ENCODE assay signal across 8 cellular contexts in the genomic region with DNA sequence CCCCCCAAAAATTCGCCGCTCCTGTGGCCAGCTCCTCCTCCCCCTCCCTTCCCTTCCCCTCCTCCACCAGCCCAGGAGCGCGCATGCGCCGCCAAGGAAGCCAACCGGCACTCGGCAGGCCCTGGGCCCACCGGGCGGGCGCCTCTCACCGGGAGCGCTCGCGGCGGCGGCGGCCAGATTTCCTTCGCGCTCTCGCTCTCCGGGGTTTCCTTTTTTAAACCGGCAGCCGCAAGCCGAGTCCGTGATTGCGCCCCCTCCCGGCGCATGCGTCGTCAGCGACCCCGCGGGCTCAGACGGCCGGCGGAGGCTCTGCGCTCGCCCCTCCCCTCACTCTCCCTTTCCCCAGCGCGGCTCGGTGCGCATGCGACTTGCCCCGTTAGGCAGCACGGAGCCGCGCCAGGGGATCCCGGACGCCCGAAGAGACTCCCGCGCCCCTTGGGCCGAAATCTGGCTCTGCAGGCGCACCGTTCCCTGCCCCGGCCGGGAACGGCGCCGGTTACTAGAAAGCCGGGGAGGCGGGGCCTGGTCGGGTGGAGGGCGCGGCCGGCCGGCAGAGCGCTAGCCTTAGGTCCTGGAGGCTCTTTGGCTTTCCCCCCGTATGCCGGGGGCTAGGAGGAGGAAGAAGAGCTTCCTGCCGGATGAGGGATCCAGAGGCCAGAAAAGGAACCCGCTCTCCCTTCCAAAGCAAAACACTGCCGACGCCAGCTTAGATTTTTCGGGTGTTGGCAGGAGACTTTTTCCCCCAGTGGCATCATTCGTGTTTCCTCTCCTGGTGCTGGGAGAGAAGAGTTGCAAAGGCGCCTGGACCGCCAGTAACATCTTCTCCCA. TPM values are rescaled to one million over a fixed set of nuclear protein-coding genes. Genes with fewer than 3 reads are reported as not detected.
DNase-seq lines count a peak whose midpoint lies in the region; TF ChIP-seq lines count a peak whose summit lies in the region.

TSS of gene CLOCK (minus strand) at position 277 of the 828 bp plus-strand sequence. CDS start 64,124 bp downstream, outside the sequence.

- 1 to 3% methylated on average over 40 to 79 of the region's 79 CpGs for WGBS in GM23248 (ENCODE audit: low coverage in 1 of 2, low lambda C conversion rate in 2 of 2, missing lambda C conversion rate in 2 of 2), 2 experiments

- H3K79me2 ChIP-seq in GM23248 (ENCODE audit: insufficient read depth): peaks cover 42% of the 10 kb centered on the region

- H3K4me1 ChIP-seq in GM23248 (ENCODE audit: insufficient read depth): peaks cover 47% of the 10 kb centered on the region

- H3K27ac ChIP-seq in GM23248: peak within 1 kb of the TSS; percentile 89

- peak within 1 kb of the TSS; percentile 91 to 99 (median 98) for H3K4me3 Mint-ChIP-seq in nephron
- peak within 1 kb of the TSS; percentile 91 for H3K4me3 Mint-ChIP-seq in stimulated activated naive CD8-positive, alpha-beta T cell treated with anti-CD3 and anti-CD28 coated beads, Interleukin-15, Interleukin-2, amounts not matched to agents 100 ng/mL and 50 ng/mL, for 24 hours

- peak; percentile 24 for TF ChIP-seq CTCF in fibroblast of pulmonary artery (IDR thresholded peaks at IDR 0.05; ENCODE audit: low read length, missing control alignments)
- peak; percentile 54 to 62 (median 56) for TF ChIP-seq CTCF in nephron (IDR thresholded peaks at IDR 0.05; ENCODE audit: unreplicated experiment in 3 of 3)

- peaks cover 52% of the 10 kb centered on the region for H3K4me1 Mint-ChIP-seq in nephron
- peaks cover 60% of the 10 kb centered on the region for H3K4me1 Mint-ChIP-seq in stimulated activated naive CD8-positive, alpha-beta T cell treated with anti-CD3 and anti-CD28 coated beads, Interleukin-15, Interleukin-2, amounts not matched to agents 100 ng/mL and 50 ng/mL, for 24 hours (ENCODE audit: low read depth)

- no peaks in the 10 kb centered on the region for H3K36me3 Mint-ChIP-seq in nephron (ENCODE audit: low read depth)
- H3K36me3 Mint-ChIP-seq in stimulated activated naive CD8-positive, alpha-beta T cell treated with anti-CD3 and anti-CD28 coated beads, Interleukin-15, Interleukin-2, amounts not matched to agents 100 ng/mL and 50 ng/mL, for 24 hours (ENCODE audit: low read depth): no peaks in the 10 kb centered on the region

- H3K9me2 ChIP-seq in GM23248 (ENCODE audit: insufficient read depth): no peaks in the 10 kb centered on the region

- H3K27me3 ChIP-seq in GM23248 (replicated peaks; ENCODE audit: insufficient read depth): no peaks in the 10 kb centered on the region

- H3F3A ChIP-seq in GM23248 (ENCODE audit: insufficient read depth): peaks cover 63% of the 10 kb centered on the region

- H3K27me3 Mint-ChIP-seq in nephron (ENCODE audit: low read depth): no peaks in the 10 kb centered on the region
- H3K27me3 Mint-ChIP-seq in stimulated activated naive CD8-positive, alpha-beta T cell treated with anti-CD3 and anti-CD28 coated beads, Interleukin-15, Interleukin-2, amounts not matched to agents 100 ng/mL and 50 ng/mL, for 24 hours: peaks cover 4% of the 10 kb centered on the region

- DNase-seq in EL (peak; percentile 88), GM23248 (peak; percentile 91), Kasumi-1 (lab: John Stamatoyannopoulos, UW) (peak; percentile 93 to 97), RPMI7951 (ENCODE audit: low read depth) (peak; percentile 80), fibroblast of pulmonary artery (ENCODE audit: low read depth) (peak; percentile 89)
- DNase-seq in activated T-helper 9 cell treated with anti-CD3 and anti-CD28 coated beads, Interleukin-2, amount 50 U/mL, for 16 hours (ENCODE audit: low read depth): peak; percentile 77

- H3K9me3 Mint-ChIP-seq in nephron: no peaks in the 10 kb centered on the region
- no peaks in the 10 kb centered on the region for H3K9me3 Mint-ChIP-seq in stimulated activated naive CD8-positive, alpha-beta T cell treated with anti-CD3 and anti-CD28 coated beads, Interleukin-15, Interleukin-2, amounts not matched to agents 100 ng/mL and 50 ng/mL, for 24 hours

- H3K36me3 ChIP-seq in GM23248 (ENCODE audit: low read depth): no peaks in the 10 kb centered on the region

- H3K4me3 ChIP-seq in GM23248: peak within 1 kb of the TSS; percentile 82
- H3K4me3 ChIP-seq in fibroblast of pulmonary artery (replicated peaks; ENCODE audit: low read depth, low read length): peak within 1 kb of the TSS; percentile 81

- H3K9me3 ChIP-seq in GM23248 (ENCODE audit: low read depth): no peaks in the 10 kb centered on the region

- peak within 1 kb of the TSS; percentile 99 for H3K27ac Mint-ChIP-seq in nephron
- peak within 1 kb of the TSS; percentile 86 for H3K27ac Mint-ChIP-seq in stimulated activated naive CD8-positive, alpha-beta T cell treated with anti-CD3 and anti-CD28 coated beads, Interleukin-15, Interleukin-2, amounts not matched to agents 100 ng/mL and 50 ng/mL, for 24 hours

- peak within 1 kb of the TSS; percentile 95 for H3K4me2 ChIP-seq in GM23248 (ENCODE audit: unreplicated experiment)

- no peaks in the 10 kb centered on the region for H4K20me1 ChIP-seq in GM23248 (ENCODE audit: insufficient read depth)

- in situ Hi-C loops in GM23248 (cut with MboI): no loop called here

- H2AFZ ChIP-seq in GM23248: peak within 1 kb of the TSS; percentile 88

- peak within 1 kb of the TSS; percentile 89 for H3K9ac ChIP-seq in GM23248

RNA-seq across cellular contexts. Expression of gene CLOCK, which starts in this region (rescaled TPM):
- 28.0 and 32.2 TPM in 2 replicates for total RNA-seq in GM23248 (2014; rRNA removed; shearing (Covaris generic))
- polyA plus RNA-seq in GM23248 (2016; fragmentation: Nextera tagmentation; extraction: Ambion mirVana): 16.2 and 16.5 TPM in 2 replicates
- total RNA-seq in RPMI7951 (2014; rRNA removed; shearing (Covaris generic)): 26.0 and 27.7 TPM in 2 replicates

Comparison
In these comparisons a context has a peak if more than half of its experiments do, and no peak if none do; other contexts are left out.
1. Peak in every context shown above with its lines: DNase-seq, H3K4me3 ChIP-seq and H3K27ac ChIP-seq.